16 cellular contexts compared by ENCODE assay signal in genomic region chr12:89731614-89732013, GRCh38. TPM values are rescaled to one million over a fixed set of nuclear protein-coding genes. Genes with fewer than 3 reads are reported as not detected.
A peak's percentile ranks its signal among the peaks of the same experiment; 100 is the strongest.
DNase-seq lines count a peak whose midpoint lies in the region; ATAC-seq, FAIRE-seq and TF ChIP-seq lines count a peak whose summit lies in the region.
"Had no signal": no experiment of that assay in that cellular context is flagged by ENCODE, and none has a peak within 500 bp of the region (broad histone marks: within the 10 kb centered on the region; RNA-seq: fewer than 3 reads in every experiment).

No MANE protein-coding gene starts in this region.

- H3K9ac ChIP-seq in mesenchymal stem cell (ENCODE audit: low read length) = peak overlapping the region; percentile 92

- no CpG with 5 or more reads among the region's 2 CpGs for WGBS in mesenchymal stem cell
- 52% methylated on average over 2 of the region's 2 CpGs for WGBS in right cardiac atrium

- no peak overlapping the region for H3K23ac ChIP-seq in mesenchymal stem cell (ENCODE audit: low read length in 2 of 2)

- H2BK12ac ChIP-seq in mesenchymal stem cell (ENCODE audit: low read length in 2 of 2) = no peak overlapping the region

- intact Hi-C loops in right cardiac atrium (cut with DNase I) = no loop called here

- TF ChIP-seq CTCF in bronchial epithelial cell (IDR thresholded peaks at IDR 0.05; ENCODE audit: insufficient read depth, low read length, severe bottlenecking) = no peak

- H3K36me3 Mint-ChIP-seq in stimulated activated effector memory CD8-positive, alpha-beta T cell treated with anti-CD3 and anti-CD28 coated beads, Interleukin-12 subunit alpha, Interleukin-12 subunit beta, amount 100 ng/mL, for 72 hours = no peaks in the 10 kb centered on the region
- H3K36me3 Mint-ChIP-seq: activated naive CD4-positive, alpha-beta T cell treated with anti-CD3 and anti-CD28 coated beads, Interleukin-2, amount 10 ng/mL, durations not matched to agents 7 days and 5 days; CD4-positive, CD25-positive, alpha-beta regulatory T cell had no signal

- no peak overlapping the region for H2BK15ac ChIP-seq in mesenchymal stem cell (ENCODE audit: low read depth, poor library complexity, severe bottlenecking)

- no peak overlapping the region for H4K91ac ChIP-seq in mesenchymal stem cell (ENCODE audit: low read length)

- no peak overlapping the region for H3K4ac ChIP-seq in mesenchymal stem cell (ENCODE audit: low read depth in 1 of 2, low read length in 2 of 2)

- no peak overlapping the region for H3K4me3 Mint-ChIP-seq in stimulated activated effector memory CD8-positive, alpha-beta T cell treated with anti-CD3 and anti-CD28 coated beads, Interleukin-12 subunit alpha, Interleukin-12 subunit beta, amount 100 ng/mL, for 72 hours
- H3K4me3 Mint-ChIP-seq: activated CD4-positive, alpha-beta memory T cell treated with anti-CD3 and anti-CD28 coated beads, Interleukin-2, amount 10 ng/mL, durations not matched to agents 7 days and 5 days; activated naive CD4-positive, alpha-beta T cell treated with anti-CD3 and anti-CD28 coated beads, Interleukin-2, amount 10 ng/mL, durations not matched to agents 7 days and 5 days; CD4-positive, CD25-positive, alpha-beta regulatory T cell; naive B cell; stimulated activated naive CD8-positive, alpha-beta T cell treated with anti-CD3 and anti-CD28 coated beads, Interleukin-15, Interleukin-2, amounts not matched to agents 100 ng/mL and 50 ng/mL, for 24 hours had no signal

- H3K4me1 ChIP-seq in mesenchymal stem cell (ENCODE audit: control insufficient read depth, insufficient read depth, low read depth, low read length) (no peaks in the 10 kb centered on the region), right cardiac atrium (ENCODE audit: control insufficient read depth, insufficient read depth, low read length) (no peaks in the 10 kb centered on the region)

- H4K8ac ChIP-seq in mesenchymal stem cell (ENCODE audit: low read length) = no peak overlapping the region

- FAIRE-seq in bronchial epithelial cell (lab: Jason Lieb, UNC) = no peak

- no peak overlapping the region for H2BK5ac ChIP-seq in mesenchymal stem cell (ENCODE audit: low read depth, low read length, poor library complexity, severe bottlenecking)

- no peak overlapping the region for H3K27ac Mint-ChIP-seq in stimulated activated effector memory CD8-positive, alpha-beta T cell treated with anti-CD3 and anti-CD28 coated beads, Interleukin-12 subunit alpha, Interleukin-12 subunit beta, amount 100 ng/mL, for 72 hours
- H3K27ac Mint-ChIP-seq: activated CD4-positive, alpha-beta memory T cell treated with anti-CD3 and anti-CD28 coated beads, Interleukin-2, amount 10 ng/mL, durations not matched to agents 7 days and 5 days; stimulated activated naive CD8-positive, alpha-beta T cell treated with anti-CD3 and anti-CD28 coated beads, Interleukin-15, Interleukin-2, amounts not matched to agents 100 ng/mL and 50 ng/mL, for 24 hours had no signal

- H3K79me1 ChIP-seq in mesenchymal stem cell (replicated peaks; ENCODE audit: low read length, poor library complexity, severe bottlenecking) = no peaks in the 10 kb centered on the region

- H3K4me3 ChIP-seq in MG63 (no peak overlapping the region), bronchial epithelial cell (ENCODE audit: low read depth, low read length) (no peak overlapping the region), mesenchymal stem cell (ENCODE audit: insufficient read depth in 1 of 2, low read depth in 1 of 2, low read length in 2 of 2) (peak overlapping the region in 1 of 2 experiments; percentile 53), right cardiac atrium (ENCODE audit: low read length) (no peak overlapping the region)

- no peak overlapping the region for H2BK120ac ChIP-seq in mesenchymal stem cell (ENCODE audit: low read depth, low read length)

- H3K36me3 ChIP-seq in MG63 = no peaks in the 10 kb centered on the region
- H3K36me3 ChIP-seq in bronchial epithelial cell (ENCODE audit: control insufficient read depth, insufficient read depth, low read length) = no peaks in the 10 kb centered on the region
- H3K36me3 ChIP-seq in mesenchymal stem cell (ENCODE audit: control insufficient read depth in 1 of 2, insufficient read depth in 2 of 2, low read depth in 1 of 2, low read length in 2 of 2) = no peaks in the 10 kb centered on the region

- H3K18ac ChIP-seq in mesenchymal stem cell (ENCODE audit: low read depth in 1 of 2, low read length in 2 of 2) = no peak overlapping the region

- H3K14ac ChIP-seq in mesenchymal stem cell (ENCODE audit: low read length in 2 of 2) = no peak overlapping the region

- DNase-seq in AG08396 (ENCODE audit: low spot score) (peak; percentile 55), MG63 (peak; percentile 57), bronchial epithelial cell (ENCODE audit: low read depth) (peak; percentile 65), mesenchymal stem cell (peak; percentile 81), right cardiac atrium (no peak), GF-D8 (lab: John Stamatoyannopoulos, UW) (no peak)
- DNase-seq in stimulated activated effector memory CD8-positive, alpha-beta T cell treated with anti-CD3 and anti-CD28 coated beads, Interleukin-12 subunit alpha, Interleukin-12 subunit beta, amount 100 ng/mL, for 72 hours (ENCODE audit: low spot score in 2 of 2) = no peak
- DNase-seq: activated CD4-positive, alpha-beta memory T cell treated with anti-CD3 and anti-CD28 coated beads, Interleukin-2, amount 10 ng/mL, durations not matched to agents 7 days and 5 days; activated naive CD4-positive, alpha-beta T cell treated with anti-CD3 and anti-CD28 coated beads, Interleukin-2, amount 10 ng/mL, durations not matched to agents 7 days and 5 days; CD4-positive, CD25-positive, alpha-beta regulatory T cell; H7; naive B cell; NCI-H1048; NCI-H526 had no signal

- no peaks in the 10 kb centered on the region for H3K9me3 Mint-ChIP-seq in stimulated activated effector memory CD8-positive, alpha-beta T cell treated with anti-CD3 and anti-CD28 coated beads, Interleukin-12 subunit alpha, Interleukin-12 subunit beta, amount 100 ng/mL, for 72 hours

- ATAC-seq in GM19023 (IDR thresholded peaks at IDR 0.05; ENCODE audit: unreplicated experiment) = no peak
- ATAC-seq in stimulated activated effector memory CD8-positive, alpha-beta T cell treated with anti-CD3 and anti-CD28 coated beads, Interleukin-12 subunit alpha, Interleukin-12 subunit beta, amount 100 ng/mL, for 72 hours = no peak
- no peak for ATAC-seq in right cardiac atrium

- peaks cover 4% of the 10 kb centered on the region; the same call in 1 of the 2 replicates for H3K9me3 ChIP-seq in MG63
- H3K9me3 ChIP-seq in mesenchymal stem cell (ENCODE audit: control insufficient read depth, low read length) = peaks cover 13% of the 10 kb centered on the region
- H3K9me3 ChIP-seq in right cardiac atrium (ENCODE audit: control insufficient read depth, low read length) = no peaks in the 10 kb centered on the region

- H3K27ac ChIP-seq in mesenchymal stem cell (ENCODE audit: low read length, poor library complexity, severe bottlenecking) (no peak overlapping the region), right cardiac atrium (ENCODE audit: low read length) (no peak overlapping the region)

- no peak overlapping the region for H2AFZ ChIP-seq in mesenchymal stem cell (ENCODE audit: low read depth, low read length)

- H2AK5ac ChIP-seq in mesenchymal stem cell (ENCODE audit: low read length, severe bottlenecking) = no peak overlapping the region

- peaks cover 12% of the 10 kb centered on the region for H3K4me1 Mint-ChIP-seq in stimulated activated effector memory CD8-positive, alpha-beta T cell treated with anti-CD3 and anti-CD28 coated beads, Interleukin-12 subunit alpha, Interleukin-12 subunit beta, amount 100 ng/mL, for 72 hours

- H3K27me3 ChIP-seq in MG63 = no peaks in the 10 kb centered on the region
- H3K27me3 ChIP-seq in bronchial epithelial cell (ENCODE audit: control insufficient read depth, insufficient read depth, low read length) = no peaks in the 10 kb centered on the region
- no peaks in the 10 kb centered on the region for H3K27me3 ChIP-seq in mesenchymal stem cell (ENCODE audit: control insufficient read depth in 1 of 2, insufficient read depth in 1 of 2, low read length in 2 of 2)
- no peaks in the 10 kb centered on the region for H3K27me3 ChIP-seq in right cardiac atrium (ENCODE audit: control insufficient read depth, insufficient read depth)

- H3K4me2 ChIP-seq in mesenchymal stem cell (ENCODE audit: low read length, poor library complexity, severe bottlenecking) = no peak overlapping the region

RNA-seq across cellular contexts. Expression of gene ATP2B1, which starts 23.0 kb away (rescaled TPM):
- 14.3 and 22.4 TPM in 2 replicates for total RNA-seq in MG63 (2014; rRNA removed; shearing (Covaris generic); ENCODE audit: low replicate concordance)
- total RNA-seq in bronchial epithelial cell = 69.8 and 80.8 TPM in 2 replicates
- 39.7 TPM for polyA plus RNA-seq in mesenchymal stem cell (2013, experiment 1 of 2)
- polyA plus RNA-seq in mesenchymal stem cell (2013, experiment 2 of 2) = 42.6 TPM
- 10 to 100 TPM; 13.0 to 19.0 (median 16.6) TPM for total RNA-seq in right cardiac atrium
- polyA plus RNA-seq in right cardiac atrium = 6.1 TPM

Comparison
In these comparisons a context has a peak if more than half of its experiments do, and no peak if none do; other contexts are left out.
1. DNase-seq: peak in AG08396 (single experiment), MG63 (single experiment), bronchial epithelial cell (single experiment) and mesenchymal stem cell (single experiment); none in stimulated activated effector memory CD8-positive, alpha-beta T cell treated with anti-CD3 and anti-CD28 coated beads, Interleukin-12 subunit alpha, Interleukin-12 subunit beta, amount 100 ng/mL, for 72 hours (0 of 2), right cardiac atrium (0 of 3) and GF-D8 (single experiment).